7 cellular contexts compared by ENCODE assay signal in genomic region chr17:68256671-68257070, GRCh38. TPM values are rescaled to one million over a fixed set of nuclear protein-coding genes. Genes with fewer than 3 reads are reported as not detected.
DNase-seq lines count a peak whose midpoint lies in the region; ATAC-seq and TF ChIP-seq lines count a peak whose summit lies in the region.
"Not testable (repeated sequence)": the region's sequence is repeated elsewhere in the genome, so short reads cannot be mapped to it uniquely, and the experiment has no call there.

No MANE protein-coding gene starts in this region.

- H3K4me1 ChIP-seq in CD8-positive, alpha-beta T cell (ENCODE audit: insufficient read depth, low read length) = peaks cover 76% of the 10 kb centered on the region
- not testable (repeated sequence) for H3K4me1 ChIP-seq in foreskin keratinocyte
- peaks cover 27 to 33% of the 10 kb centered on the region in 2 experiments for H3K4me1 ChIP-seq in neutrophil (ENCODE audit: control insufficient read depth in 1 of 2, insufficient read depth in 1 of 2, low read depth in 1 of 2, low read length in 1 of 2)

- H3K27me3 Mint-ChIP-seq in CD8-positive, alpha-beta T cell (ENCODE audit: low read depth); activated B cell treated with CpG ODN at 0.5 μM for 24 hours; activated T-cell treated with anti-CD3 and anti-CD28 coated beads, Interleukin-2, amount 50 U/mL, for 24 hours; activated naive CD8-positive, alpha-beta T cell treated with anti-CD3 and anti-CD28 coated beads for 36 hours: not testable (repeated sequence)

- peaks cover 32% of the 10 kb centered on the region for H3K36me3 Mint-ChIP-seq in CD8-positive, alpha-beta T cell
- peaks cover 51% of the 10 kb centered on the region for H3K36me3 Mint-ChIP-seq in activated B cell treated with CpG ODN at 0.5 μM for 24 hours (ENCODE audit: low read depth)
- H3K36me3 Mint-ChIP-seq in activated T-cell treated with anti-CD3 and anti-CD28 coated beads, Interleukin-2, amount 50 U/mL, for 24 hours (ENCODE audit: low read depth) = peaks cover 64% of the 10 kb centered on the region
- peaks cover 68% of the 10 kb centered on the region for H3K36me3 Mint-ChIP-seq in activated naive CD8-positive, alpha-beta T cell treated with anti-CD3 and anti-CD28 coated beads for 36 hours

- not testable (repeated sequence) for TF ChIP-seq CTCF in CD8-positive, alpha-beta T cell (IDR thresholded peaks at IDR 0.05); activated B cell treated with CpG ODN at 0.5 μM for 24 hours (IDR thresholded peaks at IDR 0.05); foreskin keratinocyte (conservative IDR thresholded peaks at IDR 0.05); neutrophil (IDR thresholded peaks at IDR 0.05)

- peak overlapping the region; percentile 24 for H3K4me3 Mint-ChIP-seq in CD8-positive, alpha-beta T cell
- H3K4me3 Mint-ChIP-seq in activated B cell treated with CpG ODN at 0.5 μM for 24 hours; activated T-cell treated with anti-CD3 and anti-CD28 coated beads, Interleukin-2, amount 50 U/mL, for 24 hours; activated naive CD8-positive, alpha-beta T cell treated with anti-CD3 and anti-CD28 coated beads for 36 hours: not testable (repeated sequence)

- H3K36me3 ChIP-seq in CD8-positive, alpha-beta T cell (ENCODE audit: insufficient read depth, low read length) = not testable (repeated sequence)
- peaks cover 15% of the 10 kb centered on the region for H3K36me3 ChIP-seq in neutrophil

- H3K27me3 ChIP-seq in CD8-positive, alpha-beta T cell (ENCODE audit: insufficient read depth, low read length); foreskin keratinocyte; neutrophil: not testable (repeated sequence)

- ATAC-seq in CD8-positive, alpha-beta T cell; activated B cell treated with CpG ODN at 0.5 μM for 24 hours (ENCODE audit: low read depth): not testable (repeated sequence)
- peak; percentile 4 for ATAC-seq in foreskin keratinocyte

- POLR2A ChIA-PET in CD8-positive, alpha-beta T cell (lab: Charles Lee) = not testable (repeated sequence)
- POLR2A ChIA-PET in activated B cell treated with CpG ODN at 0.5 μM for 24 hours (lab: Charles Lee) = interaction anchor here (1.2 to 5.3 kb wide), 3 partner anchors 8 to 52 kb away, joined by 4 to 66 read pairs (median 4); partner anchors contain the start of gene AMZ2

- not testable (repeated sequence) for DNase-seq in CD8-positive, alpha-beta T cell; activated B cell treated with CpG ODN at 0.5 μM for 24 hours; activated T-cell treated with anti-CD3 and anti-CD28 coated beads, Interleukin-2, amount 50 U/mL, for 24 hours; activated naive CD8-positive, alpha-beta T cell treated with anti-CD3 and anti-CD28 coated beads for 36 hours
- DNase-seq in NCI-H1105 treated with DMSO at 0.1 percent for 48 hours (lab: John Stamatoyannopoulos, UW) (peak; percentile 18), foreskin keratinocyte (peak in 1 of 2 donors; percentile 26)

- intact Hi-C loops in CD8-positive, alpha-beta T cell (cut with DNase I, micrococcal nuclease) = not testable (repeated sequence)
- intact Hi-C loops in activated B cell treated with CpG ODN at 0.5 μM for 24 hours (cut with micrococcal nuclease) = loop anchor here (1.0 kb wide), 1 partner anchor 51 kb away; no protein-coding TSS in a partner anchor

- H3K9me3 ChIP-seq in CD8-positive, alpha-beta T cell (ENCODE audit: low read length); neutrophil: not testable (repeated sequence)

- H3K4me1 Mint-ChIP-seq in CD8-positive, alpha-beta T cell (ENCODE audit: low read depth) = peaks cover 83% of the 10 kb centered on the region
- H3K4me1 Mint-ChIP-seq in activated B cell treated with CpG ODN at 0.5 μM for 24 hours = peaks cover 85% of the 10 kb centered on the region
- peaks cover 86% of the 10 kb centered on the region for H3K4me1 Mint-ChIP-seq in activated T-cell treated with anti-CD3 and anti-CD28 coated beads, Interleukin-2, amount 50 U/mL, for 24 hours (ENCODE audit: low read depth)
- peaks cover 77% of the 10 kb centered on the region for H3K4me1 Mint-ChIP-seq in activated naive CD8-positive, alpha-beta T cell treated with anti-CD3 and anti-CD28 coated beads for 36 hours

- H3K4me3 ChIP-seq in CD8-positive, alpha-beta T cell (ENCODE audit: low read depth, low read length); neutrophil (ENCODE audit: low read depth in 1 of 2, low read length in 1 of 2): not testable (repeated sequence)

- CTCF ChIA-PET in CD8-positive, alpha-beta T cell (lab: Charles Lee) = interaction anchor here (1.3 kb wide), 1 partner anchor 180 kb away, joined by 3 read pairs; no protein-coding TSS in a partner anchor
- CTCF ChIA-PET in activated B cell treated with CpG ODN at 0.5 μM for 24 hours (lab: Charles Lee) = not testable (repeated sequence)

- H3K9me3 Mint-ChIP-seq in CD8-positive, alpha-beta T cell; activated B cell treated with CpG ODN at 0.5 μM for 24 hours; activated T-cell treated with anti-CD3 and anti-CD28 coated beads, Interleukin-2, amount 50 U/mL, for 24 hours; activated naive CD8-positive, alpha-beta T cell treated with anti-CD3 and anti-CD28 coated beads for 36 hours: not testable (repeated sequence)

- H3K27ac Mint-ChIP-seq in CD8-positive, alpha-beta T cell = peak overlapping the region; percentile 97
- H3K27ac Mint-ChIP-seq in activated B cell treated with CpG ODN at 0.5 μM for 24 hours = peak overlapping the region; percentile 89
- peak overlapping the region; percentile 94 for H3K27ac Mint-ChIP-seq in activated T-cell treated with anti-CD3 and anti-CD28 coated beads, Interleukin-2, amount 50 U/mL, for 24 hours
- H3K27ac Mint-ChIP-seq in activated naive CD8-positive, alpha-beta T cell treated with anti-CD3 and anti-CD28 coated beads for 36 hours = peak overlapping the region; percentile 93

- peak overlapping the region; percentile 34 for H3K27ac ChIP-seq in CD8-positive, alpha-beta T cell (ENCODE audit: low read depth, low read length)
- H3K27ac ChIP-seq in foreskin keratinocyte (peak overlapping the region; percentile 26), neutrophil (peak overlapping the region; percentile 67)

RNA-seq across cellular contexts. Expression of gene AMZ2, which starts 8.8 kb away (rescaled TPM):
- 10 to 100 TPM; 61.0 to 71.1 TPM for total RNA-seq in CD8-positive, alpha-beta T cell
- total RNA-seq in activated B cell treated with CpG ODN at 0.5 μM for 24 hours (42.1 and 55.4 TPM in 2 replicates), foreskin keratinocyte (106 and 110 TPM in 2 replicates)
- 100 to 1,000 TPM; 120 to 134 TPM for total RNA-seq in activated naive CD8-positive, alpha-beta T cell treated with anti-CD3 and anti-CD28 coated beads for 36 hours
- polyA plus RNA-seq in foreskin keratinocyte = 102 and 114 TPM in 2 replicates

RNA-seq across cellular contexts. Expression of gene SLC16A6, which starts 34.3 kb away (rescaled TPM):
- total RNA-seq in CD8-positive, alpha-beta T cell = 10 to 100 TPM; 10.7 to 11.0 TPM
- 10.2 and 11.0 TPM in 2 replicates for total RNA-seq in activated B cell treated with CpG ODN at 0.5 μM for 24 hours
- total RNA-seq in activated naive CD8-positive, alpha-beta T cell treated with anti-CD3 and anti-CD28 coated beads for 36 hours = 1 to 10 TPM; 5.9 to 6.0 TPM
- not detected in 2 replicates for total RNA-seq in foreskin keratinocyte
- polyA plus RNA-seq in foreskin keratinocyte = not detected in 2 replicates

RNA-seq across cellular contexts. Expression of gene ARSG, which starts 34.6 kb away (rescaled TPM):
- 10 to 100 TPM in 1 of 2 experiments, 1 to 10 TPM in 1; 6.7 to 10.6 TPM for total RNA-seq in CD8-positive, alpha-beta T cell
- 15.5 and 19.6 TPM in 2 replicates for total RNA-seq in activated B cell treated with CpG ODN at 0.5 μM for 24 hours
- total RNA-seq in activated naive CD8-positive, alpha-beta T cell treated with anti-CD3 and anti-CD28 coated beads for 36 hours = 1 to 10 TPM; 5.0 to 5.2 TPM
- 0.48 and 0.53 TPM in 2 replicates for total RNA-seq in foreskin keratinocyte
- polyA plus RNA-seq in foreskin keratinocyte = 0.16 and 0.29 TPM in 2 replicates
